1 cellular context compared by ENCODE assay signal in the genomic region with DNA sequence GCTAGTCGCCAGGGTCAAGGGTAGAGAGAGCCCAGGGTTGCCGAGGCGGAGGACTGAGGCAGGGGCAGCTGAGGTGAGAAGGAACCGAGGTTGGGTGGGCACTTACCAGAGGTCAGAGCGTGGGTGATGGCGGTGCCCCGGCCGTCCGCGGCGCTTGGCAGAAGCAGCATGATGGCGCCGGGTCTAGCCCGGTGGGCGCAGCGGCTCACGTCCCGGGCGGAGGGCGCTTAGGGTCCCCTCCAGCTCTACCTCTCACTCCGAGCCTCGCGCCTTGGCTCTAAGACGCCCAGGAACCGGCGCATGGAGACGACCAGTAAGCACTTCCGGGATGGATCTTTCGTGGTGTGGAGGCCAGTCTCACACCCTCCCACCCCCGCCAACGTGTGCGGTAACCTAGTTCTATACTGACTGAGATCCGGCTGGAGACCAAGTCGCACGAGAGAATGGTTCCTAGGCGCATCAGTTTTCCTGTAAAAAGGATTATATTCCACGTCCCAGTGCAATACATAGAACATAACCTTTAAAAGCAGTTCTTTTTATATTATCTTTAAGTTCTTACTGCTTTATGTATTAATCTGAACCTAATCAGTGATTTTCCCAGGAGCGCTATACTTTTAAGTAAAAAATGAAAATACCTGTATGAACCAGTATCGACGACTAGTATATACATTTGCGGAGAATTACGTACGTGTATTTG.
TF ChIP-seq lines count a peak whose summit lies in the region.

A gene with protein sequence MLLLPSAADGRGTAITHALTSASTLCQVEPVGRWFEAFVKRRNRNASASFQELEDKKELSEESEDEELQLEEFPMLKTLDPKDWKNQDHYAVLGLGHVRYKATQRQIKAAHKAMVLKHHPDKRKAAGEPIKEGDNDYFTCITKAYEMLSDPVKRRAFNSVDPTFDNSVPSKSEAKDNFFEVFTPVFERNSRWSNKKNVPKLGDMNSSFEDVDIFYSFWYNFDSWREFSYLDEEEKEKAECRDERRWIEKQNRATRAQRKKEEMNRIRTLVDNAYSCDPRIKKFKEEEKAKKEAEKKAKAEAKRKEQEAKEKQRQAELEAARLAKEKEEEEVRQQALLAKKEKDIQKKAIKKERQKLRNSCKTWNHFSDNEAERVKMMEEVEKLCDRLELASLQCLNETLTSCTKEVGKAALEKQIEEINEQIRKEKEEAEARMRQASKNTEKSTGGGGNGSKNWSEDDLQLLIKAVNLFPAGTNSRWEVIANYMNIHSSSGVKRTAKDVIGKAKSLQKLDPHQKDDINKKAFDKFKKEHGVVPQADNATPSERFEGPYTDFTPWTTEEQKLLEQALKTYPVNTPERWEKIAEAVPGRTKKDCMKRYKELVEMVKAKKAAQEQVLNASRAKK (minus strand): TSS at position 315 of the 697 bp plus-strand sequence. CDS start 145 bp downstream, at position 170.

TF ChIP-seq in GM12878, 131 proteins besides CTCF, POLR2A, EP300 and RAD21 (continued from another document and continues in another):
- no peak for TF ChIP-seq BCLAF1 (IDR thresholded peaks at IDR 0.05)
- TF ChIP-seq ZNF384 (IDR thresholded peaks at IDR 0.05; ENCODE audit: borderline replicate concordance, low read depth, low read length), result no peak
- TF ChIP-seq KDM1A (IDR thresholded peaks at IDR 0.05; ENCODE audit: borderline replicate concordance), result no peak
- TF ChIP-seq FOXM1 (IDR thresholded peaks at IDR 0.05; ENCODE audit: low read depth, low read length), result no peak
- peak; percentile 45; the same call in 1 of the 2 replicates for TF ChIP-seq ZBED1 (IDR thresholded peaks at IDR 0.05; ENCODE audit: borderline replicate concordance)
- peak; percentile 82 for TF ChIP-seq ATF2 (IDR thresholded peaks at IDR 0.05; ENCODE audit: low read length)
- peak; percentile 70 for TF ChIP-seq ESRRA (IDR thresholded peaks at IDR 0.05; ENCODE audit: low read length)
- TF ChIP-seq, protein P1, sequence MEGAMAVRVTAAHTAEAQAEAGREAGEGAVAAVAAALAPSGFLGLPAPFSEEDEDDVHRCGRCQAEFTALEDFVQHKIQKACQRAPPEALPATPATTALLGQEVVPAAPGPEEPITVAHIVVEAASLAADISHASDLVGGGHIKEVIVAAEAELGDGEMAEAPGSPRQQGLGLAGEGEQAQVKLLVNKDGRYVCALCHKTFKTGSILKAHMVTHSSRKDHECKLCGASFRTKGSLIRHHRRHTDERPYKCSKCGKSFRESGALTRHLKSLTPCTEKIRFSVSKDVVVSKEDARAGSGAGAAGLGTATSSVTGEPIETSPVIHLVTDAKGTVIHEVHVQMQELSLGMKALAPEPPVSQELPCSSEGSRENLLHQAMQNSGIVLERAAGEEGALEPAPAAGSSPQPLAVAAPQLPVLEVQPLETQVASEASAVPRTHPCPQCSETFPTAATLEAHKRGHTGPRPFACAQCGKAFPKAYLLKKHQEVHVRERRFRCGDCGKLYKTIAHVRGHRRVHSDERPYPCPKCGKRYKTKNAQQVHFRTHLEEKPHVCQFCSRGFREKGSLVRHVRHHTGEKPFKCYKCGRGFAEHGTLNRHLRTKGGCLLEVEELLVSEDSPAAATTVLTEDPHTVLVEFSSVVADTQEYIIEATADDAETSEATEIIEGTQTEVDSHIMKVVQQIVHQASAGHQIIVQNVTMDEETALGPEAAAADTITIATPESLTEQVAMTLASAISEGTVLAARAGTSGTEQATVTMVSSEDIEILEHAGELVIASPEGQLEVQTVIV (IDR thresholded peaks at IDR 0.05; ENCODE audit: borderline replicate concordance, partially characterized antibody), result peak; percentile 84
- TF ChIP-seq RB1 (IDR thresholded peaks at IDR 0.05; ENCODE audit: borderline replicate concordance), result peak; percentile 61; the same call in 1 of the 2 replicates
- peak; percentile 59; the same call in 1 of the 2 replicates for TF ChIP-seq ZNF217 (IDR thresholded peaks at IDR 0.05)
- TF ChIP-seq SRF (IDR thresholded peaks at IDR 0.05; ENCODE audit: low read depth in 2 of 2, low read length in 2 of 2), result peak in 1 of 2 experiments; percentile 87; a peak in 2 of 4 replicates
- peak; percentile 82 for TF ChIP-seq SP1 (IDR thresholded peaks at IDR 0.05; ENCODE audit: low read depth, low read length)
- TF ChIP-seq NFXL1 (IDR thresholded peaks at IDR 0.05; ENCODE audit: borderline replicate concordance), result no peak
- peak; percentile 96 for TF ChIP-seq NKRF (conservative IDR thresholded peaks at IDR 0.05)
- TF ChIP-seq SMAD1 (IDR thresholded peaks at IDR 0.05; ENCODE audit: low read depth, partially characterized antibody), result no peak
- peak; percentile 67 for TF ChIP-seq EED (IDR thresholded peaks at IDR 0.05; ENCODE audit: low read depth)
- TF ChIP-seq DPF2 (IDR thresholded peaks at IDR 0.05), result peak; percentile 37; the same call in 1 of the 2 replicates
- TF ChIP-seq CHD2 (IDR thresholded peaks at IDR 0.05; ENCODE audit: borderline replicate concordance, low read depth, low read length), result peak; percentile 30; the same call in 1 of the 2 replicates
- TF ChIP-seq POU2F2 (IDR thresholded peaks at IDR 0.05; ENCODE audit: borderline replicate concordance, low read depth, low read length), result peak; percentile 83; the same call in 1 of the 3 replicates
- TF ChIP-seq MEF2A (IDR thresholded peaks at IDR 0.05; ENCODE audit: insufficient read depth, low read depth, low read length), result peak; percentile 60; the same call in 1 of the 2 replicates
- TF ChIP-seq YY1 (IDR thresholded peaks at IDR 0.05; ENCODE audit: low read depth, low read length), result peak; percentile 87
- TF ChIP-seq, protein P2, sequence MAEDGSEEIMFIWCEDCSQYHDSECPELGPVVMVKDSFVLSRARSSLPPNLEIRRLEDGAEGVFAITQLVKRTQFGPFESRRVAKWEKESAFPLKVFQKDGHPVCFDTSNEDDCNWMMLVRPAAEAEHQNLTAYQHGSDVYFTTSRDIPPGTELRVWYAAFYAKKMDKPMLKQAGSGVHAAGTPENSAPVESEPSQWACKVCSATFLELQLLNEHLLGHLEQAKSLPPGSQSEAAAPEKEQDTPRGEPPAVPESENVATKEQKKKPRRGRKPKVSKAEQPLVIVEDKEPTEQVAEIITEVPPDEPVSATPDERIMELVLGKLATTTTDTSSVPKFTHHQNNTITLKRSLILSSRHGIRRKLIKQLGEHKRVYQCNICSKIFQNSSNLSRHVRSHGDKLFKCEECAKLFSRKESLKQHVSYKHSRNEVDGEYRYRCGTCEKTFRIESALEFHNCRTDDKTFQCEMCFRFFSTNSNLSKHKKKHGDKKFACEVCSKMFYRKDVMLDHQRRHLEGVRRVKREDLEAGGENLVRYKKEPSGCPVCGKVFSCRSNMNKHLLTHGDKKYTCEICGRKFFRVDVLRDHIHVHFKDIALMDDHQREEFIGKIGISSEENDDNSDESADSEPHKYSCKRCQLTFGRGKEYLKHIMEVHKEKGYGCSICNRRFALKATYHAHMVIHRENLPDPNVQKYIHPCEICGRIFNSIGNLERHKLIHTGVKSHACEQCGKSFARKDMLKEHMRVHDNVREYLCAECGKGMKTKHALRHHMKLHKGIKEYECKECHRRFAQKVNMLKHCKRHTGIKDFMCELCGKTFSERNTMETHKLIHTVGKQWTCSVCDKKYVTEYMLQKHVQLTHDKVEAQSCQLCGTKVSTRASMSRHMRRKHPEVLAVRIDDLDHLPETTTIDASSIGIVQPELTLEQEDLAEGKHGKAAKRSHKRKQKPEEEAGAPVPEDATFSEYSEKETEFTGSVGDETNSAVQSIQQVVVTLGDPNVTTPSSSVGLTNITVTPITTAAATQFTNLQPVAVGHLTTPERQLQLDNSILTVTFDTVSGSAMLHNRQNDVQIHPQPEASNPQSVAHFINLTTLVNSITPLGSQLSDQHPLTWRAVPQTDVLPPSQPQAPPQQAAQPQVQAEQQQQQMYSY (CRISPR knock-in tag; IDR thresholded peaks at IDR 0.05), result no peak
- TF ChIP-seq BCL11A (IDR thresholded peaks at IDR 0.05; ENCODE audit: low read depth, low read length), result 0 out of 2 replicates have a peak, but pooled peaks have one; percentile 49
- no peak for TF ChIP-seq FOS (IDR thresholded peaks at IDR 0.05; ENCODE audit: borderline replicate concordance, extremely low read depth, insufficient read length)
- no peak for TF ChIP-seq NFYA (IDR thresholded peaks at IDR 0.05; ENCODE audit: borderline replicate concordance, low read depth, low read length)
- no peak for TF ChIP-seq ZBTB4 (CRISPR knock-in tag; IDR thresholded peaks at IDR 0.05)
- TF ChIP-seq GATAD2B (conservative IDR thresholded peaks at IDR 0.05; ENCODE audit: low read depth), result peak; percentile 91
- no peak for TF ChIP-seq KLF5 (IDR thresholded peaks at IDR 0.05; ENCODE audit: partially characterized antibody)
- TF ChIP-seq, protein P3, sequence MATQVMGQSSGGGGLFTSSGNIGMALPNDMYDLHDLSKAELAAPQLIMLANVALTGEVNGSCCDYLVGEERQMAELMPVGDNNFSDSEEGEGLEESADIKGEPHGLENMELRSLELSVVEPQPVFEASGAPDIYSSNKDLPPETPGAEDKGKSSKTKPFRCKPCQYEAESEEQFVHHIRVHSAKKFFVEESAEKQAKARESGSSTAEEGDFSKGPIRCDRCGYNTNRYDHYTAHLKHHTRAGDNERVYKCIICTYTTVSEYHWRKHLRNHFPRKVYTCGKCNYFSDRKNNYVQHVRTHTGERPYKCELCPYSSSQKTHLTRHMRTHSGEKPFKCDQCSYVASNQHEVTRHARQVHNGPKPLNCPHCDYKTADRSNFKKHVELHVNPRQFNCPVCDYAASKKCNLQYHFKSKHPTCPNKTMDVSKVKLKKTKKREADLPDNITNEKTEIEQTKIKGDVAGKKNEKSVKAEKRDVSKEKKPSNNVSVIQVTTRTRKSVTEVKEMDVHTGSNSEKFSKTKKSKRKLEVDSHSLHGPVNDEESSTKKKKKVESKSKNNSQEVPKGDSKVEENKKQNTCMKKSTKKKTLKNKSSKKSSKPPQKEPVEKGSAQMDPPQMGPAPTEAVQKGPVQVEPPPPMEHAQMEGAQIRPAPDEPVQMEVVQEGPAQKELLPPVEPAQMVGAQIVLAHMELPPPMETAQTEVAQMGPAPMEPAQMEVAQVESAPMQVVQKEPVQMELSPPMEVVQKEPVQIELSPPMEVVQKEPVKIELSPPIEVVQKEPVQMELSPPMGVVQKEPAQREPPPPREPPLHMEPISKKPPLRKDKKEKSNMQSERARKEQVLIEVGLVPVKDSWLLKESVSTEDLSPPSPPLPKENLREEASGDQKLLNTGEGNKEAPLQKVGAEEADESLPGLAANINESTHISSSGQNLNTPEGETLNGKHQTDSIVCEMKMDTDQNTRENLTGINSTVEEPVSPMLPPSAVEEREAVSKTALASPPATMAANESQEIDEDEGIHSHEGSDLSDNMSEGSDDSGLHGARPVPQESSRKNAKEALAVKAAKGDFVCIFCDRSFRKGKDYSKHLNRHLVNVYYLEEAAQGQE (IDR thresholded peaks at IDR 0.05; ENCODE audit: low read depth, low read length), result no peak
